ENCODE assay signal across 1 cellular context in genomic region chrX:53084043-53084570, GRCh38.
TF ChIP-seq lines count a peak whose summit lies in the region.

No MANE protein-coding gene starts in this region.

TF ChIP-seq in HEK293T, 16 proteins besides CTCF, POLR2A, EP300 and RAD21:
- TF ChIP-seq FOXM1 (IDR thresholded peaks at IDR 0.05; ENCODE audit: borderline replicate concordance) (no peak), NFRKB (IDR thresholded peaks at IDR 0.05) (no peak), FOXA1 (IDR thresholded peaks at IDR 0.05) (no peak), BHLHE40 (IDR thresholded peaks at IDR 0.05; ENCODE audit: borderline replicate concordance) (no peak), SUZ12 (IDR thresholded peaks at IDR 0.05) (no peak), ZNF384 (IDR thresholded peaks at IDR 0.05) (no peak), ARNT (IDR thresholded peaks at IDR 0.05) (no peak), HDGF (IDR thresholded peaks at IDR 0.05; ENCODE audit: borderline replicate concordance) (no peak), SP1 (IDR thresholded peaks at IDR 0.05) (no peak), FOXK2 (IDR thresholded peaks at IDR 0.05) (no peak), TARDBP (IDR thresholded peaks at IDR 0.05) (no peak), LEF1 (IDR thresholded peaks at IDR 0.05; ENCODE audit: borderline replicate concordance) (no peak), ELF4 (IDR thresholded peaks at IDR 0.05) (no peak), L3MBTL2 (conservative IDR thresholded peaks at IDR 0.05) (no peak), CTBP1 (IDR thresholded peaks at IDR 0.05; ENCODE audit: borderline replicate concordance) (no peak)
- TF ChIP-seq, protein P1, sequence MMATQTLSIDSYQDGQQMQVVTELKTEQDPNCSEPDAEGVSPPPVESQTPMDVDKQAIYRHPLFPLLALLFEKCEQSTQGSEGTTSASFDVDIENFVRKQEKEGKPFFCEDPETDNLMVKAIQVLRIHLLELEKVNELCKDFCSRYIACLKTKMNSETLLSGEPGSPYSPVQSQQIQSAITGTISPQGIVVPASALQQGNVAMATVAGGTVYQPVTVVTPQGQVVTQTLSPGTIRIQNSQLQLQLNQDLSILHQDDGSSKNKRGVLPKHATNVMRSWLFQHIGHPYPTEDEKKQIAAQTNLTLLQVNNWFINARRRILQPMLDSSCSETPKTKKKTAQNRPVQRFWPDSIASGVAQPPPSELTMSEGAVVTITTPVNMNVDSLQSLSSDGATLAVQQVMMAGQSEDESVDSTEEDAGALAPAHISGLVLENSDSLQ (IDR thresholded peaks at IDR 0.05) = no peak
TF ChIP-seq in HEK293T: peak in this region for 0.
